ENCODE assay signal across 16 cellular contexts in genomic region chr18:11004951-11005350, GRCh38.
DNase-seq lines count a peak whose midpoint lies in the region; ATAC-seq, FAIRE-seq and TF ChIP-seq lines count a peak whose summit lies in the region.
"Had no signal": no experiment of that assay in that cellular context is flagged by ENCODE, and none has a peak within 500 bp of the region (broad histone marks: within the 10 kb centered on the region; RNA-seq: fewer than 3 reads in every experiment).

No MANE protein-coding gene starts in this region.

- POLR2A ChIA-PET in GM12878 (lab: Charles Lee): interaction anchor here (0.6 to 3.6 kb wide), 6 partner anchors 22 to 145 kb away, joined by 3 to 18 read pairs (median 7); no protein-coding TSS in a partner anchor

- H3K79me2 ChIP-seq in GM12878 (ENCODE audit: control insufficient read depth, insufficient read depth, low read length): peaks cover 38% of the 10 kb centered on the region
- H3K79me2 ChIP-seq: parathyroid adenoma had no signal

- FAIRE-seq in GM12878 (lab: Jason Lieb, UNC): no peak

- H3K4me3 ChIP-seq in GM12878 (no peak overlapping the region), right lobe of liver (no peak overlapping the region), vagina (no peak overlapping the region)

- DNase-seq in NCI-H2171 treated with DMSO at 0.1 percent for 48 hours (lab: John Stamatoyannopoulos, UW) (peak; percentile 10), NCI-H2171 (lab: John Stamatoyannopoulos, UW) (no peak), GM12878 (ENCODE audit: low read depth, low spot score) (no peak), right lobe of liver (no peak), vagina (ENCODE audit: extremely low spot score in 2 of 2) (no peak), SKM-1 treated with dmso at 0.1 percent for 144 hours (lab: John Stamatoyannopoulos, UW; ENCODE audit: unreplicated experiment) (no peak), NCI-H82 treated with DMSO at 0.1 percent for 48 hours (lab: John Stamatoyannopoulos, UW; ENCODE audit: unreplicated experiment) (no peak)
- DNase-seq: 8988T; central memory CD4-positive, alpha-beta T cell; KBM-7; NCI-H1092; NCI-H2107 had no signal

- in situ Hi-C loops in GM12878 (cut with MboI): no loop called here

- TF ChIP-seq POLR2A in GM12878 (IDR thresholded peaks at IDR 0.05; ENCODE audit: low read depth, low read length): no peak
- TF ChIP-seq POLR2A in right lobe of liver (IDR thresholded peaks at IDR 0.05): no peak
- no peak for TF ChIP-seq POLR2A in vagina (IDR thresholded peaks at IDR 0.05)

- BruUV-seq in GM12878 (replicated peaks; lab: Mats Ljungman, UMichigan): no TSS peak

- RAD21 ChIA-PET in GM12878 (lab: Charles Lee; ENCODE audit: unreplicated experiment): interaction anchor here (1.0 to 3.2 kb wide), 10 partner anchors 16 to 142 kb away, joined by 3 to 24 read pairs (median 4); no protein-coding TSS in a partner anchor

- intact Hi-C loops in GM12878 (cut with micrococcal nuclease; ENCODE audit: unreplicated experiment) (loop anchor here (1.0 to 5.0 kb wide), 2 partner anchors 37 to 54 kb away; no protein-coding TSS in a partner anchor), right lobe of liver (cut with DNase I) (loop anchor here in 1 of 2 donors (10.0 kb wide), 1 partner anchor 60 kb away; no protein-coding TSS in a partner anchor), vagina (cut with DNase I) (no loop called here)

- TF ChIP-seq EP300 in GM12878 (IDR thresholded peaks at IDR 0.05; ENCODE audit: borderline replicate concordance in 1 of 2, control insufficient read depth in 1 of 2, low read depth in 2 of 2, low read length in 2 of 2): no peak

- H3K4me1 ChIP-seq in GM12878 (ENCODE audit: control insufficient read depth, insufficient read depth, low read length): peaks cover 27% of the 10 kb centered on the region
- peaks cover 0 to 9% (median 4%) of the 10 kb centered on the region in 4 donors for H3K4me1 ChIP-seq in right lobe of liver
- H3K4me1 ChIP-seq in vagina: no peaks in the 10 kb centered on the region
- H3K4me1 ChIP-seq: parathyroid adenoma had no signal

- SMC1A ChIA-PET in GM12878 (lab: Charles Lee; ENCODE audit: uncharacterized antibody, unreplicated experiment): interaction anchor here (0.6 to 5.6 kb wide), 19 partner anchors 9 to 151 kb away, joined by 3 to 42 read pairs (median 4); no protein-coding TSS in a partner anchor

- TF ChIP-seq RAD21 in GM12878 (IDR thresholded peaks at IDR 0.05; ENCODE audit: insufficient read depth, low read depth, low read length): no peak

- H3K9me3 ChIP-seq in GM12878 (replicated peaks; ENCODE audit: control insufficient read depth, insufficient read depth, low read length): peaks cover 9% of the 10 kb centered on the region
- no peaks in the 10 kb centered on the region for H3K9me3 ChIP-seq in right lobe of liver
- no peaks in the 10 kb centered on the region for H3K9me3 ChIP-seq in vagina

- H3K27ac ChIP-seq in GM12878 (ENCODE audit: control insufficient read depth, insufficient read depth) (peak overlapping the region; percentile 82), right lobe of liver (peak overlapping the region; percentile 42 to 57 (median 49)), vagina (peak overlapping the region; percentile 32)
- H3K27ac ChIP-seq: HL-60, parathyroid adenoma had no signal

- H3K36me3 ChIP-seq in GM12878 (ENCODE audit: control insufficient read depth in 2 of 2, insufficient read depth in 2 of 2, low read length in 1 of 2) (no peaks in the 10 kb centered on the region; a peak in 1 of 4 replicates), right lobe of liver (no peaks in the 10 kb centered on the region), vagina (no peaks in the 10 kb centered on the region)

- H3K27me3 ChIP-seq in GM12878 (replicated peaks in 1 of 2; ENCODE audit: control insufficient read depth in 2 of 2, insufficient read depth in 2 of 2, low read length in 1 of 2): no peaks in the 10 kb centered on the region
- no peaks in the 10 kb centered on the region for H3K27me3 ChIP-seq in right lobe of liver
- H3K27me3 ChIP-seq in vagina: no peaks in the 10 kb centered on the region

- no peak overlapping the region for H3K9ac ChIP-seq in GM12878 (ENCODE audit: control insufficient read depth, insufficient read depth, low read length)
- H3K9ac ChIP-seq: parathyroid adenoma had no signal

- CTCF ChIA-PET in GM12878 (lab: Yijun Ruan, JAX): interaction anchor here (1.2 to 2.9 kb wide), 7 partner anchors 15 to 153 kb away, joined by 3 to 13 read pairs (median 4); no protein-coding TSS in a partner anchor

- no peaks in the 10 kb centered on the region for H4K20me1 ChIP-seq in GM12878 (ENCODE audit: control insufficient read depth, insufficient read depth)

- TF ChIP-seq CTCF in GM12878 (IDR thresholded peaks at IDR 0.05 in 2 of 3, conservative IDR thresholded peaks at IDR 0.05 in 1 of 3; ENCODE audit: control insufficient read depth in 2 of 3, extremely low read depth in 1 of 3, insufficient read depth in 1 of 3, low read depth in 3 of 3, low read length in 3 of 3) (no peak), right lobe of liver (IDR thresholded peaks at IDR 0.05) (no peak), vagina (IDR thresholded peaks at IDR 0.05) (no peak)

- no peak overlapping the region for H2AFZ ChIP-seq in GM12878 (ENCODE audit: control insufficient read depth, low read depth, low read length)
- H2AFZ ChIP-seq: parathyroid adenoma had no signal

- no peak overlapping the region for H3K4me2 ChIP-seq in GM12878 (ENCODE audit: control insufficient read depth, insufficient read depth)

- ATAC-seq in GM12878 (no peak), right lobe of liver (no peak), HG03342 (IDR thresholded peaks at IDR 0.05; ENCODE audit: unreplicated experiment) (no peak)
- ATAC-seq: Right ventricle myocardium inferior had no signal

TF ChIP-seq in GM12878, 131 proteins besides CTCF, POLR2A, EP300 and RAD21:
- no peak for TF ChIP-seq CUX1 (IDR thresholded peaks at IDR 0.05; ENCODE audit: insufficient replicate concordance, low read depth, low read length)
- peak; percentile 67 for TF ChIP-seq MEF2B (IDR thresholded peaks at IDR 0.05; ENCODE audit: partially characterized antibody, poor library complexity, severe bottlenecking)

Comparison
In these comparisons a context has a peak if more than half of its experiments do, and no peak if none do; other contexts are left out.
1. H3K27ac ChIP-seq: peak in every context shown above with its lines; median percentile 82 in GM12878; 49 in right lobe of liver; 32 in vagina.